Comparison of ENCODE assay signal across 1 cellular context in the genomic region with DNA sequence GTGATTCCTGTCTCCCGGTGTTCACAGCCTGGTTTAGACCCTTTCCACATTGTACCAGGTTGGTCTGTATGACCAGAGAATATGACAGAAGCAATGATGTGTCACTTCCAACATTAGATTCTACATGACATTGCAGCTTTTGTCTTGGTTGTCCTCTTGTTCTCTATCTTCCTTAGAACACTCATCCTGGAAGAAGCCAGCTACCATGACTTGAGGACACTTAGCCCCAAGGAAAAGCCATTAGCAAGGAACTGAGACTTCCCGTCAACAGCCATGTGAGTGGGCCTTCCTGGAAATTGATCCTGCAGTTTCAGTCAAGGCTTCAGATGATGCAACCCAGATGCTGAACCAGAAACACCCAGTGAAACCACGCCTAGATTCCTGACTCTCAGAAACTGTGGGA.
TF ChIP-seq lines count a peak whose summit lies in the region.

No MANE protein-coding gene starts in this region.

TF ChIP-seq in HepG2, 621 proteins besides CTCF, POLR2A, EP300 and RAD21 (continued from another document and continues in another):
- TF ChIP-seq, protein P1, sequence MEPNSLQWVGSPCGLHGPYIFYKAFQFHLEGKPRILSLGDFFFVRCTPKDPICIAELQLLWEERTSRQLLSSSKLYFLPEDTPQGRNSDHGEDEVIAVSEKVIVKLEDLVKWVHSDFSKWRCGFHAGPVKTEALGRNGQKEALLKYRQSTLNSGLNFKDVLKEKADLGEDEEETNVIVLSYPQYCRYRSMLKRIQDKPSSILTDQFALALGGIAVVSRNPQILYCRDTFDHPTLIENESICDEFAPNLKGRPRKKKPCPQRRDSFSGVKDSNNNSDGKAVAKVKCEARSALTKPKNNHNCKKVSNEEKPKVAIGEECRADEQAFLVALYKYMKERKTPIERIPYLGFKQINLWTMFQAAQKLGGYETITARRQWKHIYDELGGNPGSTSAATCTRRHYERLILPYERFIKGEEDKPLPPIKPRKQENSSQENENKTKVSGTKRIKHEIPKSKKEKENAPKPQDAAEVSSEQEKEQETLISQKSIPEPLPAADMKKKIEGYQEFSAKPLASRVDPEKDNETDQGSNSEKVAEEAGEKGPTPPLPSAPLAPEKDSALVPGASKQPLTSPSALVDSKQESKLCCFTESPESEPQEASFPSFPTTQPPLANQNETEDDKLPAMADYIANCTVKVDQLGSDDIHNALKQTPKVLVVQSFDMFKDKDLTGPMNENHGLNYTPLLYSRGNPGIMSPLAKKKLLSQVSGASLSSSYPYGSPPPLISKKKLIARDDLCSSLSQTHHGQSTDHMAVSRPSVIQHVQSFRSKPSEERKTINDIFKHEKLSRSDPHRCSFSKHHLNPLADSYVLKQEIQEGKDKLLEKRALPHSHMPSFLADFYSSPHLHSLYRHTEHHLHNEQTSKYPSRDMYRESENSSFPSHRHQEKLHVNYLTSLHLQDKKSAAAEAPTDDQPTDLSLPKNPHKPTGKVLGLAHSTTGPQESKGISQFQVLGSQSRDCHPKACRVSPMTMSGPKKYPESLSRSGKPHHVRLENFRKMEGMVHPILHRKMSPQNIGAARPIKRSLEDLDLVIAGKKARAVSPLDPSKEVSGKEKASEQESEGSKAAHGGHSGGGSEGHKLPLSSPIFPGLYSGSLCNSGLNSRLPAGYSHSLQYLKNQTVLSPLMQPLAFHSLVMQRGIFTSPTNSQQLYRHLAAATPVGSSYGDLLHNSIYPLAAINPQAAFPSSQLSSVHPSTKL (CRISPR knock-in tag; IDR thresholded peaks at IDR 0.05) = 0 out of 2 replicates have a peak, but pooled peaks have one; percentile 34
- no peak for TF ChIP-seq ZNF451 (CRISPR knock-in tag; IDR thresholded peaks at IDR 0.05)
- no peak; the same call in 1 of the 2 replicates for TF ChIP-seq MED1 (CRISPR knock-in tag; IDR thresholded peaks at IDR 0.05)
- TF ChIP-seq, protein P2, sequence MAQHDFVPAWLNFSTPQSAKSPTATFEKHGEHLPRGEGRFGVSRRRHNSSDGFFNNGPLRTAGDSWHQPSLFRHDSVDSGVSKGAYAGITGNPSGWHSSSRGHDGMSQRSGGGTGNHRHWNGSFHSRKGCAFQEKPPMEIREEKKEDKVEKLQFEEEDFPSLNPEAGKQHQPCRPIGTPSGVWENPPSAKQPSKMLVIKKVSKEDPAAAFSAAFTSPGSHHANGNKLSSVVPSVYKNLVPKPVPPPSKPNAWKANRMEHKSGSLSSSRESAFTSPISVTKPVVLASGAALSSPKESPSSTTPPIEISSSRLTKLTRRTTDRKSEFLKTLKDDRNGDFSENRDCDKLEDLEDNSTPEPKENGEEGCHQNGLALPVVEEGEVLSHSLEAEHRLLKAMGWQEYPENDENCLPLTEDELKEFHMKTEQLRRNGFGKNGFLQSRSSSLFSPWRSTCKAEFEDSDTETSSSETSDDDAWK (CRISPR knock-in tag; IDR thresholded peaks at IDR 0.05) = no peak
- TF ChIP-seq MTF1 (CRISPR knock-in tag; IDR thresholded peaks at IDR 0.05) = no peak
- TF ChIP-seq, protein P3, sequence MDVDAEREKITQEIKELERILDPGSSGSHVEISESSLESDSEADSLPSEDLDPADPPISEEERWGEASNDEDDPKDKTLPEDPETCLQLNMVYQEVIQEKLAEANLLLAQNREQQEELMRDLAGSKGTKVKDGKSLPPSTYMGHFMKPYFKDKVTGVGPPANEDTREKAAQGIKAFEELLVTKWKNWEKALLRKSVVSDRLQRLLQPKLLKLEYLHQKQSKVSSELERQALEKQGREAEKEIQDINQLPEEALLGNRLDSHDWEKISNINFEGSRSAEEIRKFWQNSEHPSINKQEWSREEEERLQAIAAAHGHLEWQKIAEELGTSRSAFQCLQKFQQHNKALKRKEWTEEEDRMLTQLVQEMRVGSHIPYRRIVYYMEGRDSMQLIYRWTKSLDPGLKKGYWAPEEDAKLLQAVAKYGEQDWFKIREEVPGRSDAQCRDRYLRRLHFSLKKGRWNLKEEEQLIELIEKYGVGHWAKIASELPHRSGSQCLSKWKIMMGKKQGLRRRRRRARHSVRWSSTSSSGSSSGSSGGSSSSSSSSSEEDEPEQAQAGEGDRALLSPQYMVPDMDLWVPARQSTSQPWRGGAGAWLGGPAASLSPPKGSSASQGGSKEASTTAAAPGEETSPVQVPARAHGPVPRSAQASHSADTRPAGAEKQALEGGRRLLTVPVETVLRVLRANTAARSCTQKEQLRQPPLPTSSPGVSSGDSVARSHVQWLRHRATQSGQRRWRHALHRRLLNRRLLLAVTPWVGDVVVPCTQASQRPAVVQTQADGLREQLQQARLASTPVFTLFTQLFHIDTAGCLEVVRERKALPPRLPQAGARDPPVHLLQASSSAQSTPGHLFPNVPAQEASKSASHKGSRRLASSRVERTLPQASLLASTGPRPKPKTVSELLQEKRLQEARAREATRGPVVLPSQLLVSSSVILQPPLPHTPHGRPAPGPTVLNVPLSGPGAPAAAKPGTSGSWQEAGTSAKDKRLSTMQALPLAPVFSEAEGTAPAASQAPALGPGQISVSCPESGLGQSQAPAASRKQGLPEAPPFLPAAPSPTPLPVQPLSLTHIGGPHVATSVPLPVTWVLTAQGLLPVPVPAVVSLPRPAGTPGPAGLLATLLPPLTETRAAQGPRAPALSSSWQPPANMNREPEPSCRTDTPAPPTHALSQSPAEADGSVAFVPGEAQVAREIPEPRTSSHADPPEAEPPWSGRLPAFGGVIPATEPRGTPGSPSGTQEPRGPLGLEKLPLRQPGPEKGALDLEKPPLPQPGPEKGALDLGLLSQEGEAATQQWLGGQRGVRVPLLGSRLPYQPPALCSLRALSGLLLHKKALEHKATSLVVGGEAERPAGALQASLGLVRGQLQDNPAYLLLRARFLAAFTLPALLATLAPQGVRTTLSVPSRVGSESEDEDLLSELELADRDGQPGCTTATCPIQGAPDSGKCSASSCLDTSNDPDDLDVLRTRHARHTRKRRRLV (CRISPR knock-in tag; IDR thresholded peaks at IDR 0.05) = no peak
- peak; percentile 28; the same call in 1 of the 2 replicates for TF ChIP-seq GABPB1 (CRISPR knock-in tag; IDR thresholded peaks at IDR 0.05)
- TF ChIP-seq MTF2 (CRISPR knock-in tag; IDR thresholded peaks at IDR 0.05; ENCODE audit: borderline replicate concordance) = no peak
- TF ChIP-seq KDM5A (IDR thresholded peaks at IDR 0.05; ENCODE audit: borderline replicate concordance, low read length) = no peak
- TF ChIP-seq CBX5 (CRISPR knock-in tag; IDR thresholded peaks at IDR 0.05; ENCODE audit: borderline replicate concordance) = no peak; the same call in 1 of the 2 replicates
- no peak for TF ChIP-seq SATB2 (CRISPR knock-in tag; IDR thresholded peaks at IDR 0.05)
- TF ChIP-seq PAF1 (CRISPR knock-in tag; IDR thresholded peaks at IDR 0.05) = no peak
- TF ChIP-seq, protein P4, sequence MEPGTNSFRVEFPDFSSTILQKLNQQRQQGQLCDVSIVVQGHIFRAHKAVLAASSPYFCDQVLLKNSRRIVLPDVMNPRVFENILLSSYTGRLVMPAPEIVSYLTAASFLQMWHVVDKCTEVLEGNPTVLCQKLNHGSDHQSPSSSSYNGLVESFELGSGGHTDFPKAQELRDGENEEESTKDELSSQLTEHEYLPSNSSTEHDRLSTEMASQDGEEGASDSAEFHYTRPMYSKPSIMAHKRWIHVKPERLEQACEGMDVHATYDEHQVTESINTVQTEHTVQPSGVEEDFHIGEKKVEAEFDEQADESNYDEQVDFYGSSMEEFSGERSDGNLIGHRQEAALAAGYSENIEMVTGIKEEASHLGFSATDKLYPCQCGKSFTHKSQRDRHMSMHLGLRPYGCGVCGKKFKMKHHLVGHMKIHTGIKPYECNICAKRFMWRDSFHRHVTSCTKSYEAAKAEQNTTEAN (CRISPR knock-in tag; conservative IDR thresholded peaks at IDR 0.05) = no peak
- no peak for TF ChIP-seq MTA3 (CRISPR knock-in tag; IDR thresholded peaks at IDR 0.05)
- TF ChIP-seq ZNF615 (CRISPR knock-in tag; IDR thresholded peaks at IDR 0.05; ENCODE audit: borderline replicate concordance) = no peak
- TF ChIP-seq NPAS2 (CRISPR knock-in tag; IDR thresholded peaks at IDR 0.05; ENCODE audit: borderline replicate concordance) = no peak
- peak; percentile 46; the same call in 1 of the 2 replicates for TF ChIP-seq KDM1A (CRISPR knock-in tag; IDR thresholded peaks at IDR 0.05)
- no peak for TF ChIP-seq RFX3 (CRISPR knock-in tag; IDR thresholded peaks at IDR 0.05)
- no peak for TF ChIP-seq ZFX (CRISPR knock-in tag; IDR thresholded peaks at IDR 0.05; ENCODE audit: low read depth)
- TF ChIP-seq TOPORS (CRISPR knock-in tag; IDR thresholded peaks at IDR 0.05) = no peak
- TF ChIP-seq, protein P5, sequence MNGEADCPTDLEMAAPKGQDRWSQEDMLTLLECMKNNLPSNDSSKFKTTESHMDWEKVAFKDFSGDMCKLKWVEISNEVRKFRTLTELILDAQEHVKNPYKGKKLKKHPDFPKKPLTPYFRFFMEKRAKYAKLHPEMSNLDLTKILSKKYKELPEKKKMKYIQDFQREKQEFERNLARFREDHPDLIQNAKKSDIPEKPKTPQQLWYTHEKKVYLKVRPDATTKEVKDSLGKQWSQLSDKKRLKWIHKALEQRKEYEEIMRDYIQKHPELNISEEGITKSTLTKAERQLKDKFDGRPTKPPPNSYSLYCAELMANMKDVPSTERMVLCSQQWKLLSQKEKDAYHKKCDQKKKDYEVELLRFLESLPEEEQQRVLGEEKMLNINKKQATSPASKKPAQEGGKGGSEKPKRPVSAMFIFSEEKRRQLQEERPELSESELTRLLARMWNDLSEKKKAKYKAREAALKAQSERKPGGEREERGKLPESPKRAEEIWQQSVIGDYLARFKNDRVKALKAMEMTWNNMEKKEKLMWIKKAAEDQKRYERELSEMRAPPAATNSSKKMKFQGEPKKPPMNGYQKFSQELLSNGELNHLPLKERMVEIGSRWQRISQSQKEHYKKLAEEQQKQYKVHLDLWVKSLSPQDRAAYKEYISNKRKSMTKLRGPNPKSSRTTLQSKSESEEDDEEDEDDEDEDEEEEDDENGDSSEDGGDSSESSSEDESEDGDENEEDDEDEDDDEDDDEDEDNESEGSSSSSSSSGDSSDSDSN (CRISPR knock-in tag; IDR thresholded peaks at IDR 0.05) = no peak
- no peak for TF ChIP-seq ZNF530 (CRISPR knock-in tag; IDR thresholded peaks at IDR 0.05; ENCODE audit: low read depth)
- no peak for TF ChIP-seq ZNF776 (CRISPR knock-in tag; IDR thresholded peaks at IDR 0.05)
- no peak for TF ChIP-seq ZNF24 (IDR thresholded peaks at IDR 0.05)
- TF ChIP-seq NR2C2 (CRISPR knock-in tag; IDR thresholded peaks at IDR 0.05; ENCODE audit: borderline replicate concordance) = no peak; the same call in 1 of the 2 replicates
- TF ChIP-seq, protein P6, sequence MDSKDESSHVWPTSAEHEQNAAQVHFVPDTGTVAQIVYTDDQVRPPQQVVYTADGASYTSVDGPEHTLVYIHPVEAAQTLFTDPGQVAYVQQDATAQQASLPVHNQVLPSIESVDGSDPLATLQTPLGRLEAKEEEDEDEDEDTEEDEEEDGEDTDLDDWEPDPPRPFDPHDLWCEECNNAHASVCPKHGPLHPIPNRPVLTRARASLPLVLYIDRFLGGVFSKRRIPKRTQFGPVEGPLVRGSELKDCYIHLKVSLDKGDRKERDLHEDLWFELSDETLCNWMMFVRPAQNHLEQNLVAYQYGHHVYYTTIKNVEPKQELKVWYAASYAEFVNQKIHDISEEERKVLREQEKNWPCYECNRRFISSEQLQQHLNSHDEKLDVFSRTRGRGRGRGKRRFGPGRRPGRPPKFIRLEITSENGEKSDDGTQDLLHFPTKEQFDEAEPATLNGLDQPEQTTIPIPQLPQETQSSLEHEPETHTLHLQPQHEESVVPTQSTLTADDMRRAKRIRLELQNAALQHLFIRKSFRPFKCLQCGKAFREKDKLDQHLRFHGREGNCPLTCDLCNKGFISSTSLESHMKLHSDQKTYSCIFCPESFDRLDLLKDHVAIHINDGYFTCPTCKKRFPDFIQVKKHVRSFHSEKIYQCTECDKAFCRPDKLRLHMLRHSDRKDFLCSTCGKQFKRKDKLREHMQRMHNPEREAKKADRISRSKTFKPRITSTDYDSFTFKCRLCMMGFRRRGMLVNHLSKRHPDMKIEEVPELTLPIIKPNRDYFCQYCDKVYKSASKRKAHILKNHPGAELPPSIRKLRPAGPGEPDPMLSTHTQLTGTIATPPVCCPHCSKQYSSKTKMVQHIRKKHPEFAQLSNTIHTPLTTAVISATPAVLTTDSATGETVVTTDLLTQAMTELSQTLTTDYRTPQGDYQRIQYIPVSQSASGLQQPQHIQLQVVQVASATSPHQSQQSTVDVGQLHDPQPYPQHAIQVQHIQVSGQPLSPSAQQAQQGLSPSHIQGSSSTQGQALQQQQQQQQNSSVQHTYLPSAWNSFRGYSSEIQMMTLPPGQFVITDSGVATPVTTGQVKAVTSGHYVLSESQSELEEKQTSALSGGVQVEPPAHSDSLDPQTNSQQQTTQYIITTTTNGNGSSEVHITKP (CRISPR knock-in tag; IDR thresholded peaks at IDR 0.05; ENCODE audit: low read depth) = no peak
- TF ChIP-seq, protein P7, sequence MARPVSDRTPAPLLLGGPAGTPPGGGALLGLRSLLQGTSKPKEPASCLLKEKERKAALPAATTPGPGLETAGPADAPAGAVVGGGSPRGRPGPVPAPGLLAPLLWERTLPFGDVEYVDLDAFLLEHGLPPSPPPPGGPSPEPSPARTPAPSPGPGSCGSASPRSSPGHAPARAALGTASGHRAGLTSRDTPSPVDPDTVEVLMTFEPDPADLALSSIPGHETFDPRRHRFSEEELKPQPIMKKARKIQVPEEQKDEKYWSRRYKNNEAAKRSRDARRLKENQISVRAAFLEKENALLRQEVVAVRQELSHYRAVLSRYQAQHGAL (CRISPR knock-in tag; IDR thresholded peaks at IDR 0.05; ENCODE audit: not compliant biosample characterization) = no peak
- TF ChIP-seq ZNF337 (CRISPR knock-in tag; IDR thresholded peaks at IDR 0.05; ENCODE audit: borderline replicate concordance, low read depth) = no peak
- no peak for TF ChIP-seq TRIM24 (CRISPR knock-in tag; IDR thresholded peaks at IDR 0.05)
- TF ChIP-seq RBAK (CRISPR knock-in tag; IDR thresholded peaks at IDR 0.05) = no peak
- no peak for TF ChIP-seq HOXA9 (CRISPR knock-in tag; IDR thresholded peaks at IDR 0.05; ENCODE audit: borderline replicate concordance)
- TF ChIP-seq ZSCAN9 (CRISPR knock-in tag; IDR thresholded peaks at IDR 0.05; ENCODE audit: borderline replicate concordance) = no peak
- TF ChIP-seq ZFP36 (IDR thresholded peaks at IDR 0.05; ENCODE audit: borderline replicate concordance, low read depth, low read length, partially characterized antibody) = no peak
- no peak for TF ChIP-seq ZNF564 (CRISPR knock-in tag; IDR thresholded peaks at IDR 0.05)
- TF ChIP-seq HMG20A (CRISPR knock-in tag; IDR thresholded peaks at IDR 0.05; ENCODE audit: borderline replicate concordance) = 0 out of 2 replicates have a peak, but pooled peaks have one; percentile 21
- no peak for TF ChIP-seq KDM3A (CRISPR knock-in tag; IDR thresholded peaks at IDR 0.05; ENCODE audit: low read depth)
- TF ChIP-seq PHF5A (CRISPR knock-in tag; IDR thresholded peaks at IDR 0.05; ENCODE audit: low read depth, unreplicated experiment) = no peak
- no peak for TF ChIP-seq ZC3H4 (CRISPR knock-in tag; IDR thresholded peaks at IDR 0.05; ENCODE audit: borderline replicate concordance)
- TF ChIP-seq ZNF777 (CRISPR knock-in tag; IDR thresholded peaks at IDR 0.05) = no peak
- no peak for TF ChIP-seq ZNF446 (CRISPR knock-in tag; IDR thresholded peaks at IDR 0.05)
- no peak for TF ChIP-seq SNAPC2 (CRISPR knock-in tag; IDR thresholded peaks at IDR 0.05)
- no peak for TF ChIP-seq ZNF138 (CRISPR knock-in tag; IDR thresholded peaks at IDR 0.05; ENCODE audit: low read depth)
